In genomic region chr1:17471393-17471792, GRCh38 we compare ENCODE assay signal across 27 cellular contexts.
"Had no signal": no experiment of that assay in that cellular context is flagged by ENCODE, and none has a peak within 500 bp of the region (broad histone marks: within the 10 kb centered on the region; RNA-seq: fewer than 3 reads in every experiment).

No MANE protein-coding gene starts in this region.

- H3K36me3 Mint-ChIP-seq: activated naive CD4-positive, alpha-beta T cell treated with anti-CD3 and anti-CD28 coated beads, Interleukin-2, amount 10 ng/mL, durations not matched to agents 7 days and 5 days; activated naive CD4-positive, alpha-beta T cell treated with anti-CD3 and anti-CD28 coated beads, Interleukin-2, amount 50 U/mL, for 72 hours; activated naive CD8-positive, alpha-beta T cell treated with anti-CD3 and anti-CD28 coated beads, Interleukin-2, amount 10 ng/mL, durations not matched to agents 7 days and 5 days; brain had no signal

- H3K4me1 ChIP-seq: ascending aorta, breast epithelium, colonic mucosa had no signal

- H3K4me1 Mint-ChIP-seq: activated CD4-positive, alpha-beta memory T cell treated with anti-CD3 and anti-CD28 coated beads, Interleukin-2, amount 10 ng/mL, durations not matched to agents 7 days and 5 days; activated CD4-positive, alpha-beta T cell treated with anti-CD3 and anti-CD28 coated beads, Interleukin-2, amount 10 ng/mL, durations not matched to agents 7 days and 5 days; activated naive CD4-positive, alpha-beta T cell treated with anti-CD3 and anti-CD28 coated beads, Interleukin-2, amount 10 ng/mL, durations not matched to agents 7 days and 5 days; activated naive CD8-positive, alpha-beta T cell treated with anti-CD3 and anti-CD28 coated beads, Interleukin-2, amount 10 ng/mL, durations not matched to agents 7 days and 5 days; brain had no signal

- DNase-seq: activated CD4-positive, alpha-beta memory T cell treated with anti-CD3 and anti-CD28 coated beads, Interleukin-2, amount 10 ng/mL, durations not matched to agents 7 days and 5 days; activated CD4-positive, alpha-beta T cell treated with anti-CD3 and anti-CD28 coated beads for 1 hour; activated CD4-positive, alpha-beta T cell treated with anti-CD3 and anti-CD28 coated beads for 4 hours; activated CD4-positive, alpha-beta T cell treated with anti-CD3 and anti-CD28 coated beads, Interleukin-2, amount 10 ng/mL, durations not matched to agents 7 days and 5 days; activated CD4-positive, alpha-beta T cell treated with anti-CD3 and anti-CD28 coated beads, Interleukin-2, amount 50 U/mL, for 4 hours; activated CD8-positive, alpha-beta memory T cell treated with anti-CD3 and anti-CD28 coated beads, Interleukin-2, amount 50 U/mL, for 48 hours; activated gamma-delta T cell; activated naive CD4-positive, alpha-beta T cell; activated naive CD4-positive, alpha-beta T cell treated with anti-CD3 and anti-CD28 coated beads, Interleukin-2, amount 10 ng/mL, durations not matched to agents 7 days and 5 days; activated naive CD8-positive, alpha-beta T cell treated with anti-CD3 and anti-CD28 coated beads, Interleukin-2, amount 10 ng/mL, durations not matched to agents 7 days and 5 days; activated T-cell treated with anti-CD3 and anti-CD28 coated beads for 4 hours; activated T-cell treated with anti-CD3 and anti-CD28 coated beads, Interleukin-2, amount 50 U/mL, for 24 hours; activated T-cell treated with anti-CD3 and anti-CD28 coated beads, Interleukin-2, amount 50 U/mL, for 72 hours; central memory CD4-positive, alpha-beta T cell; cerebellar nuclear complex; colonic mucosa; effector memory CD4-positive, alpha-beta T cell; endodermal cell; foreskin fibroblast; head of caudate nucleus; T-helper 2 cell had no signal

- H3K36me3 ChIP-seq: ascending aorta, breast epithelium, cardiac muscle cell, colonic mucosa had no signal

- H3K4me3 ChIP-seq: ascending aorta, breast epithelium, cardiac muscle cell, colonic mucosa had no signal

- H3K27me3 Mint-ChIP-seq: activated CD4-positive, alpha-beta memory T cell treated with anti-CD3 and anti-CD28 coated beads, Interleukin-2, amount 10 ng/mL, durations not matched to agents 7 days and 5 days; activated naive CD8-positive, alpha-beta T cell treated with anti-CD3 and anti-CD28 coated beads, Interleukin-2, amount 10 ng/mL, durations not matched to agents 7 days and 5 days had no signal

- H3K9me3 ChIP-seq: ascending aorta, breast epithelium, colonic mucosa had no signal

- H3K27me3 ChIP-seq: ascending aorta, breast epithelium, cardiac muscle cell, colonic mucosa had no signal

- H3K27ac ChIP-seq: ascending aorta, breast epithelium, cardiac muscle cell, colonic mucosa had no signal

- H3K27ac Mint-ChIP-seq: activated CD4-positive, alpha-beta memory T cell treated with anti-CD3 and anti-CD28 coated beads, Interleukin-2, amount 10 ng/mL, durations not matched to agents 7 days and 5 days; activated CD4-positive, alpha-beta T cell treated with anti-CD3 and anti-CD28 coated beads, Interleukin-2, amount 10 ng/mL, durations not matched to agents 7 days and 5 days; activated naive CD4-positive, alpha-beta T cell treated with anti-CD3 and anti-CD28 coated beads, Interleukin-2, amount 10 ng/mL, durations not matched to agents 7 days and 5 days; activated naive CD4-positive, alpha-beta T cell treated with anti-CD3 and anti-CD28 coated beads, Interleukin-2, amount 50 U/mL, for 72 hours; activated naive CD8-positive, alpha-beta T cell treated with anti-CD3 and anti-CD28 coated beads, Interleukin-2, amount 10 ng/mL, durations not matched to agents 7 days and 5 days; activated T-cell treated with anti-CD3 and anti-CD28 coated beads, Interleukin-2, amount 50 U/mL, for 24 hours; activated T-cell treated with anti-CD3 and anti-CD28 coated beads, Interleukin-2, amount 50 U/mL, for 72 hours; brain had no signal

- ATAC-seq: activated naive CD4-positive, alpha-beta T cell treated with anti-CD3 and anti-CD28 coated beads, Interleukin-2, amount 50 U/mL, for 72 hours; activated T-cell treated with anti-CD3 and anti-CD28 coated beads, Interleukin-2, amount 50 U/mL, for 72 hours; esophagus mucosa had no signal

- H3K9me3 Mint-ChIP-seq: activated CD4-positive, alpha-beta memory T cell treated with anti-CD3 and anti-CD28 coated beads, Interleukin-2, amount 10 ng/mL, durations not matched to agents 7 days and 5 days; activated CD4-positive, alpha-beta T cell treated with anti-CD3 and anti-CD28 coated beads, Interleukin-2, amount 10 ng/mL, durations not matched to agents 7 days and 5 days; activated naive CD4-positive, alpha-beta T cell treated with anti-CD3 and anti-CD28 coated beads, Interleukin-2, amount 10 ng/mL, durations not matched to agents 7 days and 5 days; activated naive CD4-positive, alpha-beta T cell treated with anti-CD3 and anti-CD28 coated beads, Interleukin-2, amount 50 U/mL, for 72 hours; activated naive CD8-positive, alpha-beta T cell treated with anti-CD3 and anti-CD28 coated beads, Interleukin-2, amount 10 ng/mL, durations not matched to agents 7 days and 5 days; activated T-cell treated with anti-CD3 and anti-CD28 coated beads, Interleukin-2, amount 50 U/mL, for 24 hours; activated T-cell treated with anti-CD3 and anti-CD28 coated beads, Interleukin-2, amount 50 U/mL, for 72 hours; brain; endodermal cell had no signal

- H3K4me3 Mint-ChIP-seq: activated CD4-positive, alpha-beta memory T cell treated with anti-CD3 and anti-CD28 coated beads, Interleukin-2, amount 10 ng/mL, durations not matched to agents 7 days and 5 days; activated CD4-positive, alpha-beta T cell treated with anti-CD3 and anti-CD28 coated beads, Interleukin-2, amount 10 ng/mL, durations not matched to agents 7 days and 5 days; activated naive CD4-positive, alpha-beta T cell treated with anti-CD3 and anti-CD28 coated beads, Interleukin-2, amount 10 ng/mL, durations not matched to agents 7 days and 5 days; activated naive CD8-positive, alpha-beta T cell treated with anti-CD3 and anti-CD28 coated beads, Interleukin-2, amount 10 ng/mL, durations not matched to agents 7 days and 5 days; activated T-cell treated with anti-CD3 and anti-CD28 coated beads, Interleukin-2, amount 50 U/mL, for 24 hours; activated T-cell treated with anti-CD3 and anti-CD28 coated beads, Interleukin-2, amount 50 U/mL, for 72 hours; brain; endodermal cell had no signal
